ENCODE assay signal across 16 cellular contexts in genomic region chr15:98806275-98806895, GRCh38.
DNase-seq lines count a peak whose midpoint lies in the region; ATAC-seq and TF ChIP-seq lines count a peak whose summit lies in the region.
"Had no signal": no experiment of that assay in that cellular context is flagged by ENCODE, and none has a peak within 500 bp of the region (broad histone marks: within the 10 kb centered on the region; RNA-seq: fewer than 3 reads in every experiment).

No MANE protein-coding gene starts in this region.

- H3K4me1 ChIP-seq in A673 (ENCODE audit: insufficient read depth, low read length, poor library complexity, severe bottlenecking): peaks cover 50% of the 10 kb centered on the region
- peaks cover 11% of the 10 kb centered on the region for H3K4me1 ChIP-seq in cardiac muscle cell (ENCODE audit: low read depth)
- peaks cover 20 to 53% (median 29%) of the 10 kb centered on the region in 4 donors for H3K4me1 ChIP-seq in esophagus muscularis mucosa

- DNase-seq in A673 (ENCODE audit: low spot score) (no peak), cardiac muscle cell (ENCODE audit: low read depth in 1 of 2, low spot score in 1 of 2) (no peak), posterior vena cava (ENCODE audit: low spot score) (peak; percentile 78), middle frontal gyrus (ENCODE audit: extremely low spot score, low spot score) (no peak), NCI-H446 (lab: John Stamatoyannopoulos, UW) (no peak), esophagus muscularis mucosa (ENCODE audit: extremely low spot score) (no peak)
- DNase-seq: CD8-positive, alpha-beta memory T cell; NCI-H1105; NCI-H1694 treated with DMSO at 0.1 percent for 48 hours; NCI-H510A treated with DMSO at 0.1 percent for 48 hours; NCI-H774; SHP77 treated with DMSO at 0.1 percent for 48 hours had no signal

- intact Hi-C loops in A673 (cut with micrococcal nuclease; ENCODE audit: unreplicated experiment): no loop called here
- intact Hi-C loops in posterior vena cava (cut with DNase I): no loop called here
- intact Hi-C loops in esophagus muscularis mucosa (cut with DNase I): no loop called here

- ATAC-seq in HG02759 (IDR thresholded peaks at IDR 0.05; ENCODE audit: unreplicated experiment): no peak

- H3K9me3 ChIP-seq in A673 (ENCODE audit: low read depth, low read length, poor library complexity, severe bottlenecking) (no peaks in the 10 kb centered on the region), cardiac muscle cell (ENCODE audit: low read depth) (no peaks in the 10 kb centered on the region), esophagus muscularis mucosa (no peaks in the 10 kb centered on the region)

- TF ChIP-seq EP300 in esophagus muscularis mucosa (IDR thresholded peaks at IDR 0.05): no peak

- H3K4me3 ChIP-seq in A673 (ENCODE audit: low read depth, low read length, poor library complexity, severe bottlenecking) (no peak overlapping the region), cardiac muscle cell (no peak overlapping the region), esophagus muscularis mucosa (no peak overlapping the region)
- H3K4me3 ChIP-seq: GM23338, K562 had no signal

- TF ChIP-seq CTCF in A673 (conservative IDR thresholded peaks at IDR 0.05; ENCODE audit: low read depth, low read length) (no peak), VCaP (conservative IDR thresholded peaks at IDR 0.05) (no peak), cardiac muscle cell (IDR thresholded peaks at IDR 0.05; ENCODE audit: low read depth, low read length) (no peak), esophagus muscularis mucosa (IDR thresholded peaks at IDR 0.05) (no peak)

- WGBS in esophagus muscularis mucosa: 83% methylated on average over 9 of the region's 9 CpGs

- CTCF ChIA-PET in A673 (lab: Charles Lee): no interaction called here

- H3K27ac ChIP-seq in A673 (ENCODE audit: low read depth, low read length, poor library complexity, severe bottlenecking) (peak overlapping the region; percentile 33), VCaP (peak overlapping the region; percentile 95), cardiac muscle cell (peak overlapping the region; percentile 46), esophagus muscularis mucosa (replicated peaks in 1 of 4) (no peak overlapping the region)

- BruUV-seq in A673 (replicated peaks; lab: Mats Ljungman, UMichigan): no TSS peak

- POLR2A ChIA-PET in A673 (lab: Charles Lee; ENCODE audit: low non-redundant PET): no interaction called here

- H3K36me3 ChIP-seq in A673 (ENCODE audit: insufficient read depth, low read length, poor library complexity, severe bottlenecking) (no peaks in the 10 kb centered on the region), cardiac muscle cell (no peaks in the 10 kb centered on the region), esophagus muscularis mucosa (no peaks in the 10 kb centered on the region)

- H3K27me3 ChIP-seq in A673 (replicated peaks; ENCODE audit: insufficient read depth, low read depth, low read length, poor library complexity): no peaks in the 10 kb centered on the region
- no peaks in the 10 kb centered on the region for H3K27me3 ChIP-seq in cardiac muscle cell
- no peaks in the 10 kb centered on the region for H3K27me3 ChIP-seq in esophagus muscularis mucosa

- TF ChIP-seq POLR2A in esophagus muscularis mucosa (IDR thresholded peaks at IDR 0.05; ENCODE audit: low read depth): no peak

Comparison
In these comparisons a context has a peak if more than half of its experiments do, and no peak if none do; other contexts are left out.
1. H3K27ac ChIP-seq: peak in A673 (single experiment), VCaP (single experiment) and cardiac muscle cell (single experiment); none in esophagus muscularis mucosa (0 of 4).